In genomic region chr17:16339402-16339801, GRCh38 we compare ENCODE assay signal across 19 cellular contexts. TPM values are rescaled to one million over a fixed set of nuclear protein-coding genes. Genes with fewer than 3 reads are reported as not detected.
DNase-seq lines count a peak whose midpoint lies in the region; ATAC-seq, FAIRE-seq and TF ChIP-seq lines count a peak whose summit lies in the region.
"Had no signal": no experiment of that assay in that cellular context is flagged by ENCODE, and none has a peak within 500 bp of the region (broad histone marks: within the 10 kb centered on the region; RNA-seq: fewer than 3 reads in every experiment).

No MANE protein-coding gene starts in this region.

- DNase-seq in PC-3 (no peak), K562 (ENCODE audit: extremely low read depth in 1 of 4, low spot score in 3 of 4) (no peak), HepG2 (ENCODE audit: low spot score) (no peak), upper lobe of right lung (peak; percentile 1), CD1c-positive myeloid dendritic cell (ENCODE audit: extremely low spot score) (no peak), NCI-H2196 (lab: John Stamatoyannopoulos, UW; ENCODE audit: unreplicated experiment) (no peak), T-helper 1 cell (no peak), NCI-H2196 treated with DMSO at 0.1 percent for 48 hours (lab: John Stamatoyannopoulos, UW; ENCODE audit: unreplicated experiment) (no peak)
- DNase-seq: CD4-positive, alpha-beta T cell; CD8-positive, alpha-beta memory T cell; DMS79 treated with DMSO at 0.1 percent for 48 hours; GF-D8; GOT3 had no signal

- H3K27ac ChIP-seq in PC-3 (ENCODE audit: low read length) = peak overlapping the region; percentile 49
- no peak overlapping the region for H3K27ac ChIP-seq in K562 (ENCODE audit: extremely low read depth, low read depth, low read length)
- H3K27ac ChIP-seq in HepG2 (ENCODE audit: extremely low read length, insufficient read depth, low read length) = no peak overlapping the region
- H3K27ac ChIP-seq in upper lobe of right lung = no peak overlapping the region
- H3K27ac ChIP-seq: BLaER1, C4-2B had no signal

- H3K9ac ChIP-seq in PC-3 (ENCODE audit: low read length) = no peak overlapping the region
- H3K9ac ChIP-seq in K562 (ENCODE audit: insufficient read depth in 1 of 2, low read depth in 2 of 2, low read length in 2 of 2) = no peak overlapping the region
- H3K9ac ChIP-seq in HepG2 (ENCODE audit: insufficient read depth, low read depth, low read length) = no peak overlapping the region
- H3K9ac ChIP-seq: BLaER1 had no signal

- TF ChIP-seq POLR2A in K562 (conservative IDR thresholded peaks at IDR 0.05) (no peak), HepG2 (IDR thresholded peaks at IDR 0.05; ENCODE audit: insufficient read depth in 1 of 2, low read depth in 2 of 2, low read length in 2 of 2) (no peak)

- H3K4me3 ChIP-seq in PC-3 (ENCODE audit: low read length) = no peak overlapping the region
- no peak overlapping the region for H3K4me3 ChIP-seq in K562
- H3K4me3 ChIP-seq in HepG2 (replicated peaks in 1 of 3; ENCODE audit: insufficient read depth in 1 of 3, low read depth in 2 of 3, low read length in 3 of 3) = no peak overlapping the region
- no peak overlapping the region for H3K4me3 ChIP-seq in upper lobe of right lung
- H3K4me3 ChIP-seq: BLaER1, HAP-1 had no signal

- no peaks in the 10 kb centered on the region for H3K79me2 ChIP-seq in PC-3 (ENCODE audit: low read length)
- H3K79me2 ChIP-seq in K562 (ENCODE audit: control insufficient read depth, insufficient read depth, low read length) = no peaks in the 10 kb centered on the region
- H3K79me2 ChIP-seq in HepG2 (ENCODE audit: insufficient read depth, low read length) = no peaks in the 10 kb centered on the region

- H3K9me3 ChIP-seq in PC-3 (ENCODE audit: low read length) (no peaks in the 10 kb centered on the region), K562 (replicated peaks; ENCODE audit: control insufficient read depth, insufficient read depth, low read depth, low read length) (no peaks in the 10 kb centered on the region), HepG2 (ENCODE audit: low read length) (no peaks in the 10 kb centered on the region), upper lobe of right lung (no peaks in the 10 kb centered on the region)
- H3K9me3 ChIP-seq: BLaER1, HAP-1 had no signal

- H4K20me1 ChIP-seq in PC-3 (ENCODE audit: low read length) (no peaks in the 10 kb centered on the region), K562 (replicated peaks; ENCODE audit: control insufficient read depth, insufficient read depth, low read length) (no peaks in the 10 kb centered on the region), HepG2 (ENCODE audit: insufficient read depth, low read length) (no peaks in the 10 kb centered on the region)
- H4K20me1 ChIP-seq: BLaER1 had no signal

- H3K9me2 ChIP-seq in PC-3 (replicated peaks; ENCODE audit: low read length) = no peaks in the 10 kb centered on the region

- TF ChIP-seq CTCF in PC-3 (conservative IDR thresholded peaks at IDR 0.05; ENCODE audit: low read depth, low read length) = no peak
- no peak for TF ChIP-seq CTCF in K562 (IDR thresholded peaks at IDR 0.05 in 2 of 3, conservative IDR thresholded peaks at IDR 0.05 in 1 of 3; ENCODE audit: insufficient read depth in 2 of 3, low read depth in 1 of 3, low read length in 3 of 3)
- TF ChIP-seq CTCF in HepG2 (CRISPR knock-in tag; IDR thresholded peaks at IDR 0.05) = no peak
- TF ChIP-seq CTCF in upper lobe of right lung (IDR thresholded peaks at IDR 0.05) = no peak

- H3K27me3 ChIP-seq in PC-3 (ENCODE audit: low read length) = no peaks in the 10 kb centered on the region
- no peaks in the 10 kb centered on the region for H3K27me3 ChIP-seq in K562 (ENCODE audit: control insufficient read depth in 2 of 2, insufficient read depth in 2 of 2, low read length in 2 of 2)
- H3K27me3 ChIP-seq in HepG2 (ENCODE audit: control insufficient read depth in 1 of 2, insufficient read depth in 2 of 2, low read length in 2 of 2) = no peaks in the 10 kb centered on the region
- no peaks in the 10 kb centered on the region for H3K27me3 ChIP-seq in upper lobe of right lung

- H3K4me2 ChIP-seq in PC-3 (ENCODE audit: low read length) = no peak overlapping the region
- H3K4me2 ChIP-seq in K562 (ENCODE audit: insufficient read depth, low read length) = no peak overlapping the region
- no peak overlapping the region for H3K4me2 ChIP-seq in HepG2 (ENCODE audit: low read depth, low read length)
- H3K4me2 ChIP-seq: BLaER1 had no signal

- CTCF ChIA-PET in PC-3 (lab: Charles Lee) = no interaction called here
- CTCF ChIA-PET in K562 (lab: Yijun Ruan, JAX; ENCODE audit: low intra/inter-chr PET ratio) = no interaction called here
- CTCF ChIA-PET in HepG2 (lab: Yijun Ruan, JAX; ENCODE audit: low intra/inter-chr PET ratio, low total read pairs) = no interaction called here

- intact Hi-C loops in PC-3 (cut with micrococcal nuclease) (no loop called here), K562 (cut with micrococcal nuclease) (no loop called here), HepG2 (cut with micrococcal nuclease; ENCODE audit: unreplicated experiment) (no loop called here), upper lobe of right lung (cut with DNase I) (no loop called here)

- H3F3A ChIP-seq in PC-3 (ENCODE audit: low read length, unreplicated experiment) = peaks cover 5% of the 10 kb centered on the region

- in situ Hi-C loops in K562 (cut with MboI) = no loop called here
- in situ Hi-C loops in HepG2 (cut with HindIII; ENCODE audit: extremely low pct_ligation_motif_present, low pct_unique_long_range_greater_than_20kb) = no loop called here

- BruUV-seq in PC-3 (replicated peaks; lab: Mats Ljungman, UMichigan) (no TSS peak), K562 (replicated peaks; lab: Mats Ljungman, UMichigan) (no TSS peak), HepG2 (replicated peaks; lab: Mats Ljungman, UMichigan) (no TSS peak)

- H3K9me1 ChIP-seq in K562 (ENCODE audit: control insufficient read depth, insufficient read depth, low read length) = no peaks in the 10 kb centered on the region

- TF ChIP-seq EP300 in K562 (IDR thresholded peaks at IDR 0.05; ENCODE audit: low read length) (no peak), HepG2 (IDR thresholded peaks at IDR 0.05; ENCODE audit: low read depth in 2 of 2, low read length in 2 of 2) (no peak), HepG2 (CRISPR knock-in tag; IDR thresholded peaks at IDR 0.05; ENCODE audit: borderline replicate concordance) (no peak)

- POLR2A ChIA-PET in PC-3 (lab: Charles Lee; ENCODE audit: unreplicated experiment) (no interaction called here), K562 (lab: Yijun Ruan, JAX) (interaction anchor here (1.5 kb wide), 1 partner anchor 11 kb away, joined by 3 read pairs; no protein-coding TSS in a partner anchor), HepG2 (lab: Yijun Ruan, JAX) (interaction anchor here (1.1 to 5.1 kb wide), 8 partner anchors 9 to 53 kb away, joined by 5 to 23 read pairs (median 10); partner anchors contain the start of genes CENPV and UBB)

- TF ChIP-seq RAD21 in K562 (CRISPR knock-in tag; conservative IDR thresholded peaks at IDR 0.05 in 1 of 2, IDR thresholded peaks at IDR 0.05 in 1 of 2) (no peak), HepG2 (CRISPR knock-in tag; IDR thresholded peaks at IDR 0.05) (no peak)

- no peak overlapping the region for H2AFZ ChIP-seq in PC-3 (ENCODE audit: low read length)
- no peak overlapping the region for H2AFZ ChIP-seq in K562 (ENCODE audit: low read depth, low read length)
- H2AFZ ChIP-seq in HepG2 (ENCODE audit: low read length) = no peak overlapping the region

- WGBS in K562 (ENCODE audit: insufficient coverage, low coverage, missing lambda C conversion rate) = 71% methylated on average over 1 of the region's 1 CpG
- 100% methylated on average over 1 of the region's 1 CpG for WGBS in HepG2 (ENCODE audit: low lambda C conversion rate)

- FAIRE-seq in K562 (lab: Jason Lieb, UNC) (no peak), HepG2 (lab: Jason Lieb, UNC) (no peak)
- FAIRE-seq: A204.1, GM12891, H54 had no signal

- peak; percentile 40 for ATAC-seq in PC-3
- ATAC-seq in K562 = no peak
- no peak for ATAC-seq in HepG2
- no peak for ATAC-seq in upper lobe of right lung

- H3K36me3 ChIP-seq in PC-3 (ENCODE audit: low read depth, low read length) (peaks cover 6% of the 10 kb centered on the region; the same call in 1 of the 2 replicates), K562 (ENCODE audit: control insufficient read depth, insufficient read depth, low read length) (peaks cover 18% of the 10 kb centered on the region; the same call in 2 of the 3 replicates), HepG2 (replicated peaks in 1 of 2; ENCODE audit: control insufficient read depth in 1 of 2, insufficient read depth in 2 of 2, low read length in 2 of 2) (peaks cover 9 to 19% of the 10 kb centered on the region in 2 experiments; a peak in 3 of 5 replicates), upper lobe of right lung (no peaks in the 10 kb centered on the region)

- H3K4me1 ChIP-seq in PC-3 (ENCODE audit: insufficient read depth, low read length) (peaks cover 8% of the 10 kb centered on the region; the same call in 1 of the 2 replicates), K562 (replicated peaks in 1 of 2; ENCODE audit: control insufficient read depth in 2 of 2, insufficient read depth in 2 of 2, low read length in 2 of 2) (no peaks in the 10 kb centered on the region), HepG2 (ENCODE audit: insufficient read depth, low read length) (no peaks in the 10 kb centered on the region), upper lobe of right lung (no peaks in the 10 kb centered on the region)
- H3K4me1 ChIP-seq: BLaER1, HAP-1 had no signal

RNA-seq across cellular contexts. Expression of gene CENPV, which starts 13.9 kb away (rescaled TPM):
- not detected in 2 replicates for total RNA-seq in PC-3 (2014; rRNA removed)
- total RNA-seq in K562 (2011; cell fraction: chromatin; rRNA removed; ENCODE audit: low replicate concordance) = 56.5 and 86.7 TPM in 2 replicates
- 65.5 and 66.5 TPM in 2 replicates for total RNA-seq in K562 (2011; cell fraction: nucleolus; rRNA removed)
- 76.8 and 103 TPM in 2 replicates for total RNA-seq in K562 (2011; cell fraction: nucleoplasm; rRNA removed)
- 90.9 and 131 TPM in 2 replicates for total RNA-seq in K562 (2014; rRNA removed)
- total RNA-seq in K562 (2014; rRNA removed; fragmentation: Illumina TruSeq; extraction: Trizol) = 89.6 and 95.5 TPM in 2 replicates
- total RNA-seq in K562 (2015; rRNA removed; fragmentation: Illumina TruSeq; extraction: Trizol) = 67.4 and 75.0 TPM in 2 replicates
- 86.1 and 89.1 TPM in 2 replicates for total RNA-seq in K562 (2021)
- 112 and 128 TPM in 2 replicates for polyA plus RNA-seq in K562 (2011; rRNA removed)
- 115 and 125 TPM in 2 replicates for polyA plus RNA-seq in K562 (2011; cell fraction: cytosol; rRNA removed)
- 114 and 127 TPM in 2 replicates for polyA plus RNA-seq in K562 (2011; cell fraction: nucleus; rRNA removed)
- 64.4 and 69.3 TPM in 2 replicates for polyA plus RNA-seq in K562 (2012)
- polyA plus RNA-seq in K562 (2014; fragmentation: Illumina TruSeq; extraction: Trizol) = 89.3 and 96.6 TPM in 2 replicates
- 10 to 100 TPM; 17.8 to 25.8 TPM for polyA plus RNA-seq in K562 (2014; fragmentation: Nextera tagmentation; extraction: Ambion mirVana)
- 91.8 and 100 TPM in 2 replicates for polyA plus RNA-seq in K562 (2014; rRNA removed)
- 53.0 and 61.8 TPM in 2 replicates for polyA minus RNA-seq in K562 (2011; rRNA and poly(A)+ RNA removed)
- 24.5 and 25.6 TPM in 2 replicates for polyA minus RNA-seq in K562 (2011; cell fraction: cytosol; rRNA and poly(A)+ RNA removed)
- 17.9 and 22.4 TPM in 2 replicates for polyA minus RNA-seq in K562 (2011; cell fraction: nucleus; rRNA and poly(A)+ RNA removed)
- 216 and 292 TPM in 2 replicates for total RNA-seq in HepG2 (2016; rRNA removed; fragmentation: Illumina TruSeq; extraction: Trizol)
- total RNA-seq in HepG2 (2016; cell fraction: cytosol; rRNA removed; fragmentation: Illumina TruSeq; extraction: Trizol; ENCODE audit: low read depth) = 661 and 704 TPM in 2 replicates
- total RNA-seq in HepG2 (2016; cell fraction: insoluble cytoplasmic fraction; rRNA removed; fragmentation: Illumina TruSeq; extraction: Trizol) = 238 and 290 TPM in 2 replicates
- total RNA-seq in HepG2 (2016; cell fraction: membrane; rRNA removed; fragmentation: Illumina TruSeq; extraction: Trizol) = 633 and 641 TPM in 2 replicates
- total RNA-seq in HepG2 (2016; cell fraction: nucleus; rRNA removed; fragmentation: Illumina TruSeq; extraction: Trizol) = 133 and 151 TPM in 2 replicates
- polyA plus RNA-seq in HepG2 (2011; rRNA removed) = 159 and 193 TPM in 2 replicates
- 149 and 152 TPM in 2 replicates for polyA plus RNA-seq in HepG2 (2011; cell fraction: cytosol; rRNA removed)
- polyA plus RNA-seq in HepG2 (2011; cell fraction: nucleus; rRNA removed) = 166 and 206 TPM in 2 replicates
- 145 and 146 TPM in 2 replicates for polyA plus RNA-seq in HepG2 (2012)
- 677 and 732 TPM in 2 replicates for polyA plus RNA-seq in HepG2 (2016; cell fraction: cytosol; fragmentation: Illumina TruSeq; extraction: Trizol; ENCODE audit: low read depth)
- polyA plus RNA-seq in HepG2 (2016; cell fraction: insoluble cytoplasmic fraction; fragmentation: Illumina TruSeq; extraction: Trizol; ENCODE audit: low read depth) = 223 and 226 TPM in 2 replicates
- polyA plus RNA-seq in HepG2 (2016; cell fraction: membrane; fragmentation: Illumina TruSeq; extraction: Trizol; ENCODE audit: low read depth) = 572 and 580 TPM in 2 replicates
- polyA plus RNA-seq in HepG2 (2016; cell fraction: nucleus; fragmentation: Illumina TruSeq; extraction: Trizol; ENCODE audit: insufficient read depth, low read depth) = 273 and 282 TPM in 2 replicates
- polyA minus RNA-seq in HepG2 (2011; rRNA and poly(A)+ RNA removed; ENCODE audit: low replicate concordance) = 85.8 and 95.1 TPM in 2 replicates
- 30.3 and 32.7 TPM in 2 replicates for polyA minus RNA-seq in HepG2 (2011; cell fraction: cytosol; rRNA and poly(A)+ RNA removed)
- 68.9 and 72.5 TPM in 2 replicates for polyA minus RNA-seq in HepG2 (2011; cell fraction: nucleus; rRNA and poly(A)+ RNA removed)
- 10.4 TPM for total RNA-seq in upper lobe of right lung

RNA-seq across cellular contexts. Expression of gene UBB, which starts 41.5 kb away (rescaled TPM):
- total RNA-seq in PC-3 (2014; rRNA removed) = 2,112 and 2,970 TPM in 2 replicates
- 132 and 247 TPM in 2 replicates for total RNA-seq in K562 (2011; cell fraction: chromatin; rRNA removed; ENCODE audit: low replicate concordance)
- 377 and 399 TPM in 2 replicates for total RNA-seq in K562 (2011; cell fraction: nucleolus; rRNA removed)
- total RNA-seq in K562 (2011; cell fraction: nucleoplasm; rRNA removed) = 354 and 382 TPM in 2 replicates
- 2,054 and 2,801 TPM in 2 replicates for total RNA-seq in K562 (2014; rRNA removed)
- 1,199 and 1,477 TPM in 2 replicates for total RNA-seq in K562 (2014; rRNA removed; fragmentation: Illumina TruSeq; extraction: Trizol)
- 1,630 and 1,692 TPM in 2 replicates for total RNA-seq in K562 (2015; rRNA removed; fragmentation: Illumina TruSeq; extraction: Trizol)
- total RNA-seq in K562 (2021) = 1,581 and 1,675 TPM in 2 replicates
- polyA plus RNA-seq in K562 (2011; rRNA removed) = 1,069 and 1,272 TPM in 2 replicates
- polyA plus RNA-seq in K562 (2011; cell fraction: cytosol; rRNA removed) = 1,564 and 2,005 TPM in 2 replicates
- 726 and 879 TPM in 2 replicates for polyA plus RNA-seq in K562 (2011; cell fraction: nucleus; rRNA removed)
- polyA plus RNA-seq in K562 (2012) = 2,693 and 3,124 TPM in 2 replicates
- 1,681 and 1,922 TPM in 2 replicates for polyA plus RNA-seq in K562 (2014; fragmentation: Illumina TruSeq; extraction: Trizol)
- 1,000 to 10,000 TPM; 3,942 to 4,143 TPM for polyA plus RNA-seq in K562 (2014; fragmentation: Nextera tagmentation; extraction: Ambion mirVana)
- 1,696 and 2,000 TPM in 2 replicates for polyA plus RNA-seq in K562 (2014; rRNA removed)
- polyA minus RNA-seq in K562 (2011; rRNA and poly(A)+ RNA removed) = 966 and 1,497 TPM in 2 replicates
- 625 and 785 TPM in 2 replicates for polyA minus RNA-seq in K562 (2011; cell fraction: cytosol; rRNA and poly(A)+ RNA removed)
- 116 and 251 TPM in 2 replicates for polyA minus RNA-seq in K562 (2011; cell fraction: nucleus; rRNA and poly(A)+ RNA removed)
- total RNA-seq in HepG2 (2016; rRNA removed; fragmentation: Illumina TruSeq; extraction: Trizol) = 2,066 and 2,598 TPM in 2 replicates
- 1,884 and 2,042 TPM in 2 replicates for total RNA-seq in HepG2 (2016; cell fraction: cytosol; rRNA removed; fragmentation: Illumina TruSeq; extraction: Trizol; ENCODE audit: low read depth)
- total RNA-seq in HepG2 (2016; cell fraction: insoluble cytoplasmic fraction; rRNA removed; fragmentation: Illumina TruSeq; extraction: Trizol) = 2,199 and 2,677 TPM in 2 replicates
- 1,573 and 1,587 TPM in 2 replicates for total RNA-seq in HepG2 (2016; cell fraction: membrane; rRNA removed; fragmentation: Illumina TruSeq; extraction: Trizol)
- 582 and 612 TPM in 2 replicates for total RNA-seq in HepG2 (2016; cell fraction: nucleus; rRNA removed; fragmentation: Illumina TruSeq; extraction: Trizol)
- polyA plus RNA-seq in HepG2 (2011; rRNA removed) = 1,130 and 1,263 TPM in 2 replicates
- polyA plus RNA-seq in HepG2 (2011; cell fraction: cytosol; rRNA removed) = 1,588 and 1,623 TPM in 2 replicates
- 397 and 543 TPM in 2 replicates for polyA plus RNA-seq in HepG2 (2011; cell fraction: nucleus; rRNA removed)
- 1,977 and 2,062 TPM in 2 replicates for polyA plus RNA-seq in HepG2 (2012)
- polyA plus RNA-seq in HepG2 (2016; cell fraction: cytosol; fragmentation: Illumina TruSeq; extraction: Trizol; ENCODE audit: low read depth) = 1,937 and 2,024 TPM in 2 replicates
- 1,705 and 1,710 TPM in 2 replicates for polyA plus RNA-seq in HepG2 (2016; cell fraction: insoluble cytoplasmic fraction; fragmentation: Illumina TruSeq; extraction: Trizol; ENCODE audit: low read depth)
- polyA plus RNA-seq in HepG2 (2016; cell fraction: membrane; fragmentation: Illumina TruSeq; extraction: Trizol; ENCODE audit: low read depth) = 1,088 and 1,107 TPM in 2 replicates
- polyA plus RNA-seq in HepG2 (2016; cell fraction: nucleus; fragmentation: Illumina TruSeq; extraction: Trizol; ENCODE audit: insufficient read depth, low read depth) = 679 and 692 TPM in 2 replicates
- 1,440 and 2,606 TPM in 2 replicates for polyA minus RNA-seq in HepG2 (2011; rRNA and poly(A)+ RNA removed; ENCODE audit: low replicate concordance)
- 681 and 793 TPM in 2 replicates for polyA minus RNA-seq in HepG2 (2011; cell fraction: cytosol; rRNA and poly(A)+ RNA removed)
- 194 and 303 TPM in 2 replicates for polyA minus RNA-seq in HepG2 (2011; cell fraction: nucleus; rRNA and poly(A)+ RNA removed)
- 1,410 TPM for total RNA-seq in upper lobe of right lung

Comparison
In these comparisons a context has a peak if more than half of its experiments do, and no peak if none do; other contexts are left out.
1. RNA of gene CENPV, which starts 13.9 kb away (total RNA-seq): 133 to 704 TPM in HepG2, 56.5 to 131 TPM in K562 and 10.4 TPM in upper lobe of right lung (single experiment); not detected in PC-3; every median in the first group is over 10 times any median in the second.